In genomic region chr21:17727361-17727760, GRCh38 we compare ENCODE assay signal across 35 cellular contexts.
"Had no signal": no experiment of that assay in that cellular context is flagged by ENCODE, and none has a peak within 500 bp of the region (broad histone marks: within the 10 kb centered on the region; RNA-seq: fewer than 3 reads in every experiment).

No MANE protein-coding gene starts in this region.

- H3K9me3 ChIP-seq: MG63 had no signal

- DNase-seq: Karpas-422, Kasumi-1, KG1, MG63, MM.1S, MV-4-11, NCI-H1048, NCI-H1092, NCI-H1092 treated with DMSO at 0.1 percent for 48 hours, NCI-H1105, NCI-H1105 treated with DMSO at 0.1 percent for 48 hours, NCI-H1417 treated with DMSO at 0.1 percent for 48 hours, NCI-H1436, NCI-H1436 treated with DMSO at 0.1 percent for 48 hours, NCI-H146, NCI-H1694, NCI-H1694 treated with DMSO at 0.1 percent for 48 hours, NCI-H187, NCI-H187 treated with DMSO at 0.1 percent for 48 hours, NCI-H1930, NCI-H2029, NCI-H2029 treated with DMSO at 0.1 percent for 48 hours, NCI-H2081, NCI-H2081 treated with DMSO at 0.1 percent for 48 hours, NCI-H2107, NCI-H2171, NCI-H2171 treated with DMSO at 0.1 percent for 48 hours, NCI-H2227 treated with DMSO at 0.1 percent for 48 hours, NCI-H226, NCI-H345, NCI-H446, NCI-H446 treated with DMSO at 0.1 percent for 48 hours, NCI-H510A, NCI-H510A treated with DMSO at 0.1 percent for 48 hours had no signal

- H3K9ac ChIP-seq: KMS-11 had no signal

- H3K27ac ChIP-seq: KMS-11 had no signal

- H3K27me3 ChIP-seq: MG63 had no signal

- H3K36me3 ChIP-seq: MG63 had no signal

- H3K4me2 ChIP-seq: KMS-11 had no signal

- H3K4me3 ChIP-seq: MG63 had no signal
